In the genomic region with DNA sequence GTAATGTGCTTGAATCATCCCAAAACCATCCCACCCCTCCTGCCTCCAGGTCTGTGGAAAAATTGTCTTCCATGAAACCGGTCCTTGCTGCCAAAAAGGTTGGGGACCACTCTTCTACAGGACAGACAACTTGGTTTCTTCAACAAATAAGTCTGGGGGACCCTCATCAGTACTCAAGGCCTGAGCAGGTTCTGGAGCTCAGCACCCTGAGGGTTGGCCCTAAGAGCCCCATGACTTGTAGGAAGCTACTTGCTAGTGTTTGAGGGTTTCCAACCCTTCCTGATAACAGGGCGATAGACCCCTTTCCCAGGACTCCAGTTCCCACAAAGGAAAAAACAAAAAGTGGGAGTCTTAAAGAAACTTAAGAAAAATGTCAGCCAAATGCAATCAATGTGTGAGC, we compare ENCODE assay signal across 19 cellular contexts. TPM values are rescaled to one million over a fixed set of nuclear protein-coding genes. Genes with fewer than 3 reads are reported as not detected.
DNase-seq lines count a peak whose midpoint lies in the region; ATAC-seq and TF ChIP-seq lines count a peak whose summit lies in the region.
"Had no signal": no experiment of that assay in that cellular context is flagged by ENCODE, and none has a peak within 500 bp of the region (broad histone marks: within the 10 kb centered on the region; RNA-seq: fewer than 3 reads in every experiment).

No MANE protein-coding gene starts in this region.

- H3K4me1 Mint-ChIP-seq in activated CD8-positive, alpha-beta memory T cell treated with anti-CD3 and anti-CD28 coated beads, Interleukin-2, amount 10 ng/mL, durations not matched to agents 7 days and 5 days, result no peaks in the 10 kb centered on the region
- no peaks in the 10 kb centered on the region for H3K4me1 Mint-ChIP-seq in natural killer cell treated with Interleukin-12 subunit alpha and Interleukin-12 subunit beta and Interleukin-15 and Interleukin-18, amount 100 ng/mL, for 72 hours (ENCODE audit: low read depth in 2 of 2)
- H3K4me1 Mint-ChIP-seq: B cell; CD4-positive, CD25-positive, alpha-beta regulatory T cell had no signal

- H3K27ac ChIP-seq in prostate gland, result no peak overlapping the region
- H3K27ac ChIP-seq: 22Rv1, BLaER1, C4-2B had no signal

- WGBS in prostate gland, result 95% methylated on average over 2 of the region's 2 CpGs

- H3K4me3 Mint-ChIP-seq in activated CD8-positive, alpha-beta memory T cell treated with anti-CD3 and anti-CD28 coated beads, Interleukin-2, amount 10 ng/mL, durations not matched to agents 7 days and 5 days, result no peak overlapping the region
- H3K4me3 Mint-ChIP-seq in natural killer cell treated with Interleukin-12 subunit alpha and Interleukin-12 subunit beta and Interleukin-15 and Interleukin-18, amount 100 ng/mL, for 72 hours, result no peak overlapping the region
- H3K4me3 Mint-ChIP-seq: B cell; CD4-positive, CD25-positive, alpha-beta regulatory T cell; CD8-positive, alpha-beta T cell; HFFc6 had no signal

- no peaks in the 10 kb centered on the region for H3K9me3 Mint-ChIP-seq in activated CD8-positive, alpha-beta memory T cell treated with anti-CD3 and anti-CD28 coated beads, Interleukin-2, amount 10 ng/mL, durations not matched to agents 7 days and 5 days (ENCODE audit: low read depth)
- H3K9me3 Mint-ChIP-seq in natural killer cell treated with Interleukin-12 subunit alpha and Interleukin-12 subunit beta and Interleukin-15 and Interleukin-18, amount 100 ng/mL, for 72 hours, result no peaks in the 10 kb centered on the region
- H3K9me3 Mint-ChIP-seq: CD8-positive, alpha-beta T cell had no signal

- no peak overlapping the region for H3K27ac Mint-ChIP-seq in activated CD8-positive, alpha-beta memory T cell treated with anti-CD3 and anti-CD28 coated beads, Interleukin-2, amount 10 ng/mL, durations not matched to agents 7 days and 5 days
- no peak overlapping the region for H3K27ac Mint-ChIP-seq in natural killer cell treated with Interleukin-12 subunit alpha and Interleukin-12 subunit beta and Interleukin-15 and Interleukin-18, amount 100 ng/mL, for 72 hours
- H3K27ac Mint-ChIP-seq: B cell; CD4-positive, CD25-positive, alpha-beta regulatory T cell; CD8-positive, alpha-beta T cell; HFFc6 had no signal

- intact Hi-C loops in prostate gland (cut with DNase I), result no loop called here

- TF ChIP-seq CTCF in prostate gland (IDR thresholded peaks at IDR 0.05), result no peak

- no peak for ATAC-seq in activated CD8-positive, alpha-beta memory T cell treated with anti-CD3 and anti-CD28 coated beads, Interleukin-2, amount 10 ng/mL, durations not matched to agents 7 days and 5 days
- ATAC-seq in HG03521 (IDR thresholded peaks at IDR 0.05; ENCODE audit: unreplicated experiment), result no peak
- no peak for ATAC-seq in natural killer cell treated with Interleukin-12 subunit alpha and Interleukin-12 subunit beta and Interleukin-15 and Interleukin-18, amount 100 ng/mL, for 72 hours
- ATAC-seq: CD8-positive, alpha-beta T cell had no signal

- no peaks in the 10 kb centered on the region for H3K36me3 ChIP-seq in prostate gland
- H3K36me3 ChIP-seq: BLaER1, HAP-1 had no signal

- H3K4me3 ChIP-seq in prostate gland, result no peak overlapping the region
- H3K4me3 ChIP-seq: BLaER1, HAP-1 had no signal

- peak; percentile 9 for DNase-seq in activated CD8-positive, alpha-beta memory T cell treated with anti-CD3 and anti-CD28 coated beads, Interleukin-2, amount 10 ng/mL, durations not matched to agents 7 days and 5 days
- DNase-seq in activated CD8-positive, alpha-beta memory T cell treated with anti-CD3 and anti-CD28 coated beads for 24 hours, result no peak
- DNase-seq in islet precursor cell (peak; percentile 14), prostate gland (ENCODE audit: low spot score) (peak; percentile 1), SKM-1 (lab: John Stamatoyannopoulos, UW; ENCODE audit: unreplicated experiment) (no peak)
- no peak for DNase-seq in natural killer cell treated with Interleukin-12 subunit alpha and Interleukin-12 subunit beta and Interleukin-15 and Interleukin-18, amount 100 ng/mL, for 72 hours (ENCODE audit: low spot score)
- DNase-seq: Caco-2; CD4-positive, CD25-positive, alpha-beta regulatory T cell; CD8-positive, alpha-beta T cell; DMS153; DND-41; GOT3; HFFc6 had no signal

- no peaks in the 10 kb centered on the region for H3K4me1 ChIP-seq in prostate gland (replicated peaks)
- H3K4me1 ChIP-seq: BLaER1, Caco-2, HAP-1 had no signal

- no peaks in the 10 kb centered on the region for H3K9me3 ChIP-seq in prostate gland
- H3K9me3 ChIP-seq: HAP-1 had no signal

- no peaks in the 10 kb centered on the region for H3K27me3 ChIP-seq in prostate gland (replicated peaks; ENCODE audit: insufficient read depth)
- H3K27me3 ChIP-seq: BLaER1 had no signal

- CTCF ChIA-PET in activated CD8-positive, alpha-beta memory T cell treated with anti-CD3 and anti-CD28 coated beads, Interleukin-2, amount 10 ng/mL, durations not matched to agents 7 days and 5 days (lab: Charles Lee), result no interaction called here

- H3K36me3 Mint-ChIP-seq in activated CD8-positive, alpha-beta memory T cell treated with anti-CD3 and anti-CD28 coated beads, Interleukin-2, amount 10 ng/mL, durations not matched to agents 7 days and 5 days, result no peaks in the 10 kb centered on the region
- H3K36me3 Mint-ChIP-seq in natural killer cell treated with Interleukin-12 subunit alpha and Interleukin-12 subunit beta and Interleukin-15 and Interleukin-18, amount 100 ng/mL, for 72 hours, result no peaks in the 10 kb centered on the region
- H3K36me3 Mint-ChIP-seq: CD4-positive, CD25-positive, alpha-beta regulatory T cell; CD8-positive, alpha-beta T cell had no signal

- no peak for TF ChIP-seq POLR2A in prostate gland (IDR thresholded peaks at IDR 0.05)

- H3K27me3 Mint-ChIP-seq in activated CD8-positive, alpha-beta memory T cell treated with anti-CD3 and anti-CD28 coated beads, Interleukin-2, amount 10 ng/mL, durations not matched to agents 7 days and 5 days, result peaks cover 8% of the 10 kb centered on the region
- peaks cover 3 to 6% of the 10 kb centered on the region in 2 donors for H3K27me3 Mint-ChIP-seq in natural killer cell treated with Interleukin-12 subunit alpha and Interleukin-12 subunit beta and Interleukin-15 and Interleukin-18, amount 100 ng/mL, for 72 hours

RNA-seq across cellular contexts. Expression of a gene that starts 52.9 kb away (rescaled TPM):
- not detected for total RNA-seq in activated CD8-positive, alpha-beta memory T cell treated with anti-CD3 and anti-CD28 coated beads, Interleukin-2, amount 10 ng/mL, durations not matched to agents 7 days and 5 days
- 10 to 100 TPM; 15.9 to 46.7 TPM for total RNA-seq in prostate gland
- total RNA-seq in natural killer cell treated with Interleukin-12 subunit alpha and Interleukin-12 subunit beta and Interleukin-15 and Interleukin-18, amount 100 ng/mL, for 72 hours, result not detected
- total RNA-seq: B cell; CD4-positive, CD25-positive, alpha-beta regulatory T cell; CD8-positive, alpha-beta T cell had no signal

Comparison
In these comparisons a context has a peak if more than half of its experiments do, and no peak if none do; other contexts are left out.
1. DNase-seq: peak in activated CD8-positive, alpha-beta memory T cell treated with anti-CD3 and anti-CD28 coated beads, Interleukin-2, amount 10 ng/mL, durations not matched to agents 7 days and 5 days (single experiment), islet precursor cell (single experiment) and prostate gland (single experiment); none in activated CD8-positive, alpha-beta memory T cell treated with anti-CD3 and anti-CD28 coated beads for 24 hours (single experiment), SKM-1 (single experiment) and natural killer cell treated with Interleukin-12 subunit alpha and Interleukin-12 subunit beta and Interleukin-15 and Interleukin-18, amount 100 ng/mL, for 72 hours (single experiment).
2. RNA of a gene that starts 52.9 kb away (total RNA-seq): 15.9 to 46.7 TPM in prostate gland; not detected in natural killer cell treated with Interleukin-12 subunit alpha and Interleukin-12 subunit beta and Interleukin-15 and Interleukin-18, amount 100 ng/mL, for 72 hours and not detected in activated CD8-positive, alpha-beta memory T cell treated with anti-CD3 and anti-CD28 coated beads, Interleukin-2, amount 10 ng/mL, durations not matched to agents 7 days and 5 days; every median in the first group is over 10 times any median in the second.